In genomic region chr11:104015649-104016415, GRCh38 we compare ENCODE assay signal across 15 cellular contexts.
DNase-seq lines count a peak whose midpoint lies in the region; ATAC-seq lines count a peak whose summit lies in the region.
"Had no signal": no experiment of that assay in that cellular context is flagged by ENCODE, and none has a peak within 500 bp of the region (broad histone marks: within the 10 kb centered on the region; RNA-seq: fewer than 3 reads in every experiment).

No MANE protein-coding gene starts in this region.

- ATAC-seq in GM19035 (IDR thresholded peaks at IDR 0.05; ENCODE audit: unreplicated experiment) (peak; percentile 94), GM21786 (IDR thresholded peaks at IDR 0.05; ENCODE audit: unreplicated experiment) (peak; percentile 89), HG03135 (IDR thresholded peaks at IDR 0.05; ENCODE audit: unreplicated experiment) (peak; percentile 94)
- ATAC-seq: left lung, T-helper 17 cell had no signal

- DNase-seq in germinal center (ENCODE audit: low spot score), result peak; percentile 50
- DNase-seq in pons (ENCODE audit: low spot score), result no peak
- DNase-seq in NCI-H1105 treated with DMSO at 0.1 percent for 48 hours (lab: John Stamatoyannopoulos, UW), result no peak
- no peak for DNase-seq in NCI-H226
- DNase-seq in middle frontal gyrus (ENCODE audit: extremely low spot score, low spot score), result no peak
- DNase-seq: activated CD4-positive, alpha-beta T cell treated with anti-CD3 and anti-CD28 coated beads, Interleukin-2, amount 50 U/mL, for 48 hours; CD8-positive, alpha-beta memory T cell; foreskin fibroblast; stimulated activated CD4-positive, alpha-beta T cell treated with anti-CD3 and anti-CD28 coated beads, Interleukin-12 subunit alpha, Interleukin-12 subunit beta, amount 100 ng/mL, for 4 hours; stimulated activated CD8-positive, alpha-beta memory T cell treated with anti-CD3 and anti-CD28 coated beads, Interleukin-4, amount 100 ng/mL, for 48 hours; T-helper 17 cell had no signal
